13 cellular contexts compared by ENCODE assay signal in the genomic region with DNA sequence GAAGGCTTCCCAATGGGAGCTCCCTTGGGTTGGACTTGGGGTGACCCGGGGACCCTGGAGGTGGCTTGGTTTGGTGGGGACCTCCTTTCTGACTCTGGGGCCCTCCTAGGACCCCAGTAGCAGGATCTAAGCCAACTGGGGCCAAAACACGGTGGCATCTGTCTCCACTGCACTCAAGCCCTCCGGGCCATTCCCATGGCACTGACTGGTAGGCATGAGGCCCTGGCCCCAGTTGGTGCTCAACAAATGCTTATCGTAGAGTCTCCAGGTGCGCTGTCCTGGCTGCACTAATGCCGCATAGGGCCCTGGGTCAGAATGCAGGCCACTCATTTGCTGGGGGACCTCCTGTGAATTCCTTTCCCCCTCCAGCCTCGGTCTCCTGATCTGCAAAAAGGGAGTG. TPM values are rescaled to one million over a fixed set of nuclear protein-coding genes. Genes with fewer than 3 reads are reported as not detected.
"Had no signal": no experiment of that assay in that cellular context is flagged by ENCODE, and none has a peak within 500 bp of the region (broad histone marks: within the 10 kb centered on the region; RNA-seq: fewer than 3 reads in every experiment).

No MANE protein-coding gene starts in this region.

RNA-seq across cellular contexts. Expression of a gene that starts 14.2 kb away (rescaled TPM):
- total RNA-seq: stomach, subcutaneous adipose tissue, temporal lobe, thoracic aorta, thyroid gland, tibial nerve, transverse colon, upper lobe of left lung, upper lobe of right lung, ureter, urinary bladder, uterus, vagina had no signal
- polyA plus RNA-seq: stomach, urinary bladder had no signal
